Comparison of ENCODE assay signal across 10 cellular contexts in genomic region chr5:139849942-139850341, GRCh38. TPM values are rescaled to one million over a fixed set of nuclear protein-coding genes. Genes with fewer than 3 reads are reported as not detected.
DNase-seq lines count a peak whose midpoint lies in the region; ATAC-seq and TF ChIP-seq lines count a peak whose summit lies in the region.
"Had no signal": no experiment of that assay in that cellular context is flagged by ENCODE, and none has a peak within 500 bp of the region (broad histone marks: within the 10 kb centered on the region; RNA-seq: fewer than 3 reads in every experiment).

No MANE protein-coding gene starts in this region.

- intact Hi-C loops in left colon (cut with DNase I, micrococcal nuclease), result no loop called here

- peaks cover 4% of the 10 kb centered on the region for H3K4me1 Mint-ChIP-seq in activated CD8-positive, alpha-beta memory T cell treated with anti-CD3 and anti-CD28 coated beads, Interleukin-2, amount 10 ng/mL, durations not matched to agents 7 days and 5 days
- peaks cover 22% of the 10 kb centered on the region for H3K4me1 Mint-ChIP-seq in stimulated activated effector memory CD8-positive, alpha-beta T cell treated with anti-CD3 and anti-CD28 coated beads, Interleukin-12 subunit alpha, Interleukin-12 subunit beta, amount 100 ng/mL, for 72 hours

- no peaks in the 10 kb centered on the region for H3K36me3 Mint-ChIP-seq in activated CD8-positive, alpha-beta memory T cell treated with anti-CD3 and anti-CD28 coated beads, Interleukin-2, amount 10 ng/mL, durations not matched to agents 7 days and 5 days
- peaks cover 4% of the 10 kb centered on the region for H3K36me3 Mint-ChIP-seq in stimulated activated effector memory CD8-positive, alpha-beta T cell treated with anti-CD3 and anti-CD28 coated beads, Interleukin-12 subunit alpha, Interleukin-12 subunit beta, amount 100 ng/mL, for 72 hours

- H3K4me3 Mint-ChIP-seq in activated CD8-positive, alpha-beta memory T cell treated with anti-CD3 and anti-CD28 coated beads, Interleukin-2, amount 10 ng/mL, durations not matched to agents 7 days and 5 days, result peak overlapping the region; percentile 17
- peak overlapping the region; percentile 48 for H3K4me3 Mint-ChIP-seq in stimulated activated effector memory CD8-positive, alpha-beta T cell treated with anti-CD3 and anti-CD28 coated beads, Interleukin-12 subunit alpha, Interleukin-12 subunit beta, amount 100 ng/mL, for 72 hours

- H3K27me3 Mint-ChIP-seq in activated CD8-positive, alpha-beta memory T cell treated with anti-CD3 and anti-CD28 coated beads, Interleukin-2, amount 10 ng/mL, durations not matched to agents 7 days and 5 days, result peaks cover 37% of the 10 kb centered on the region

- H3K9me3 Mint-ChIP-seq in activated CD8-positive, alpha-beta memory T cell treated with anti-CD3 and anti-CD28 coated beads, Interleukin-2, amount 10 ng/mL, durations not matched to agents 7 days and 5 days (ENCODE audit: low read depth), result no peaks in the 10 kb centered on the region
- H3K9me3 Mint-ChIP-seq in stimulated activated effector memory CD8-positive, alpha-beta T cell treated with anti-CD3 and anti-CD28 coated beads, Interleukin-12 subunit alpha, Interleukin-12 subunit beta, amount 100 ng/mL, for 72 hours, result no peaks in the 10 kb centered on the region

- H3K4me3 ChIP-seq in epithelial cell of esophagus (ENCODE audit: low read length), result no peak overlapping the region
- H3K4me3 ChIP-seq: BLaER1 had no signal

- no peak for ATAC-seq in activated CD8-positive, alpha-beta memory T cell treated with anti-CD3 and anti-CD28 coated beads, Interleukin-2, amount 10 ng/mL, durations not matched to agents 7 days and 5 days
- no peak for ATAC-seq in stimulated activated effector memory CD8-positive, alpha-beta T cell treated with anti-CD3 and anti-CD28 coated beads, Interleukin-12 subunit alpha, Interleukin-12 subunit beta, amount 100 ng/mL, for 72 hours
- ATAC-seq in HG03460 (IDR thresholded peaks at IDR 0.05; ENCODE audit: unreplicated experiment), result no peak
- no peak for ATAC-seq in HG03025 (IDR thresholded peaks at IDR 0.05; ENCODE audit: low FRiP score, unreplicated experiment)
- ATAC-seq in left colon, result no peak

- no peak for TF ChIP-seq CTCF in epithelial cell of esophagus (IDR thresholded peaks at IDR 0.05; ENCODE audit: insufficient read depth, low read depth, low read length, missing control alignments)

- DNase-seq in activated CD8-positive, alpha-beta memory T cell treated with anti-CD3 and anti-CD28 coated beads, Interleukin-2, amount 10 ng/mL, durations not matched to agents 7 days and 5 days, result no peak
- no peak for DNase-seq in activated CD8-positive, alpha-beta memory T cell treated with anti-CD3 and anti-CD28 coated beads, Interleukin-2, amount 50 U/mL, for 4 hours
- peak; percentile 25 to 37 for DNase-seq in NCI-H526 (lab: John Stamatoyannopoulos, UW)
- DNase-seq in epithelial cell of esophagus (ENCODE audit: low read depth), result peak; percentile 16
- no peak for DNase-seq in stimulated activated effector memory CD8-positive, alpha-beta T cell treated with anti-CD3 and anti-CD28 coated beads, Interleukin-12 subunit alpha, Interleukin-12 subunit beta, amount 100 ng/mL, for 72 hours (ENCODE audit: low spot score in 2 of 2)
- DNase-seq in left colon, result no peak
- DNase-seq: stimulated activated CD4-positive, alpha-beta T cell treated with anti-CD3 and anti-CD28 coated beads, Interleukin-2, amount 100 ng/mL, for 24 hours had no signal

- CTCF ChIA-PET in activated CD8-positive, alpha-beta memory T cell treated with anti-CD3 and anti-CD28 coated beads, Interleukin-2, amount 10 ng/mL, durations not matched to agents 7 days and 5 days (lab: Charles Lee), result interaction anchor here (0.9 to 3.5 kb wide), 5 partner anchors 11 to 119 kb away, joined by 3 to 16 read pairs (median 10); no protein-coding TSS in a partner anchor

- no peak overlapping the region for H3K27ac Mint-ChIP-seq in activated CD8-positive, alpha-beta memory T cell treated with anti-CD3 and anti-CD28 coated beads, Interleukin-2, amount 10 ng/mL, durations not matched to agents 7 days and 5 days
- H3K27ac Mint-ChIP-seq in stimulated activated effector memory CD8-positive, alpha-beta T cell treated with anti-CD3 and anti-CD28 coated beads, Interleukin-12 subunit alpha, Interleukin-12 subunit beta, amount 100 ng/mL, for 72 hours, result peak overlapping the region; percentile 41

RNA-seq across cellular contexts. Expression of gene PSD2, which starts 54.3 kb away (rescaled TPM):
- total RNA-seq in activated CD8-positive, alpha-beta memory T cell treated with anti-CD3 and anti-CD28 coated beads, Interleukin-2, amount 10 ng/mL, durations not matched to agents 7 days and 5 days, result not detected
- total RNA-seq in left colon, result under 1 TPM in 1 of 2 donors, not detected in 1; 0.08 TPM

Comparison
In these comparisons a context has a peak if more than half of its experiments do, and no peak if none do; other contexts are left out.
1. DNase-seq: peak in NCI-H526 (2 of 2) and epithelial cell of esophagus (single experiment); none in activated CD8-positive, alpha-beta memory T cell treated with anti-CD3 and anti-CD28 coated beads, Interleukin-2, amount 10 ng/mL, durations not matched to agents 7 days and 5 days (single experiment), activated CD8-positive, alpha-beta memory T cell treated with anti-CD3 and anti-CD28 coated beads, Interleukin-2, amount 50 U/mL, for 4 hours (single experiment), stimulated activated effector memory CD8-positive, alpha-beta T cell treated with anti-CD3 and anti-CD28 coated beads, Interleukin-12 subunit alpha, Interleukin-12 subunit beta, amount 100 ng/mL, for 72 hours (0 of 2) and left colon (0 of 2).